ENCODE assay signal across 13 cellular contexts in genomic region chr10:120819366-120819765, GRCh38.
"Had no signal": no experiment of that assay in that cellular context is flagged by ENCODE, and none has a peak within 500 bp of the region (broad histone marks: within the 10 kb centered on the region; RNA-seq: fewer than 3 reads in every experiment).

No MANE protein-coding gene starts in this region.

- H3K4me3 ChIP-seq: gastroesophageal sphincter, stomach, suprapubic skin, tibial nerve had no signal

- H3K27me3 ChIP-seq: gastroesophageal sphincter, stomach, tibial nerve had no signal

- H3K9me3 ChIP-seq: gastroesophageal sphincter, stomach, suprapubic skin had no signal

- H3K4me1 ChIP-seq: gastroesophageal sphincter, stomach, suprapubic skin, tibial nerve had no signal

- H3K36me3 ChIP-seq: gastroesophageal sphincter, stomach, suprapubic skin, tibial nerve had no signal

- DNase-seq: activated T-cell treated with anti-CD3 and anti-CD28 coated beads, Interleukin-2, amount 50 U/mL, for 24 hours; head of caudate nucleus; hypothalamus; left ventricle myocardium superior; mammary epithelial cell; naive thymus-derived CD8-positive, alpha-beta T cell; small intestine; stimulated activated CD4-positive, alpha-beta T cell treated with anti-CD3 and anti-CD28 coated beads, Interleukin-2, amount 100 ng/mL, for 24 hours; stomach had no signal

- H3K27ac ChIP-seq: epithelial cell of prostate, gastroesophageal sphincter, stomach, suprapubic skin, tibial nerve had no signal
